ENCODE assay signal across 15 cellular contexts in genomic region chr1:5950994-5951749, GRCh38. TPM values are rescaled to one million over a fixed set of nuclear protein-coding genes. Genes with fewer than 3 reads are reported as not detected.
DNase-seq lines count a peak whose midpoint lies in the region; ATAC-seq and TF ChIP-seq lines count a peak whose summit lies in the region.
"Had no signal": no experiment of that assay in that cellular context is flagged by ENCODE, and none has a peak within 500 bp of the region (broad histone marks: within the 10 kb centered on the region; RNA-seq: fewer than 3 reads in every experiment).

No MANE protein-coding gene starts in this region.

- no peaks in the 10 kb centered on the region for H3K27me3 ChIP-seq in BLaER1
- no peaks in the 10 kb centered on the region for H3K27me3 ChIP-seq in Peyer's patch
- H3K27me3 ChIP-seq in WERI-Rb-1 (ENCODE audit: insufficient read depth, low read depth, severe bottlenecking), result no peaks in the 10 kb centered on the region
- no peaks in the 10 kb centered on the region for H3K27me3 ChIP-seq in body of pancreas

- no peak overlapping the region for H3K4me3 Mint-ChIP-seq in osteocyte (ENCODE audit: unreplicated experiment)
- H3K4me3 Mint-ChIP-seq: CD4-positive, alpha-beta memory T cell had no signal

- H3K27ac ChIP-seq in BLaER1, result no peak overlapping the region
- H3K27ac ChIP-seq in Peyer's patch, result no peak overlapping the region
- H3K27ac ChIP-seq in WERI-Rb-1, result no peak overlapping the region
- no peak overlapping the region for H3K27ac ChIP-seq in body of pancreas

- peaks cover 2% of the 10 kb centered on the region for H3K4me1 Mint-ChIP-seq in osteocyte (ENCODE audit: unreplicated experiment)

- TF ChIP-seq POLR2A in Peyer's patch (IDR thresholded peaks at IDR 0.05) (no peak), body of pancreas (IDR thresholded peaks at IDR 0.05) (no peak)

- H3K4me1 ChIP-seq in BLaER1 (peaks cover 18% of the 10 kb centered on the region), Peyer's patch (no peaks in the 10 kb centered on the region), body of pancreas (no peaks in the 10 kb centered on the region)

- H3K36me3 ChIP-seq in BLaER1 (peaks cover 79% of the 10 kb centered on the region), Peyer's patch (peaks cover 0 to 3% (median 0%) of the 10 kb centered on the region in 3 donors), WERI-Rb-1 (peaks cover 46% of the 10 kb centered on the region), body of pancreas (replicated peaks in 1 of 2; ENCODE audit: insufficient read depth in 1 of 2, low read depth in 2 of 2) (peaks cover 0 to 4% of the 10 kb centered on the region in 2 donors)

- no peaks in the 10 kb centered on the region for H3K27me3 Mint-ChIP-seq in osteocyte (ENCODE audit: unreplicated experiment)
- H3K27me3 Mint-ChIP-seq: CD4-positive, alpha-beta memory T cell had no signal

- TF ChIP-seq CTCF in Peyer's patch (IDR thresholded peaks at IDR 0.05) (no peak), osteocyte (IDR thresholded peaks at IDR 0.05) (no peak), WERI-Rb-1 (IDR thresholded peaks at IDR 0.05; ENCODE audit: low read depth, low read length) (no peak), body of pancreas (IDR thresholded peaks at IDR 0.05) (no peak)

- H3K9me3 ChIP-seq in BLaER1, result no peaks in the 10 kb centered on the region
- no peaks in the 10 kb centered on the region for H3K9me3 ChIP-seq in Peyer's patch
- H3K9me3 ChIP-seq in WERI-Rb-1 (ENCODE audit: severe bottlenecking), result no peaks in the 10 kb centered on the region
- H3K9me3 ChIP-seq in body of pancreas, result no peaks in the 10 kb centered on the region

- intact Hi-C loops in body of pancreas (cut with DNase I), result no loop called here

- H3K4me3 ChIP-seq in BLaER1 (no peak overlapping the region), Peyer's patch (no peak overlapping the region), WERI-Rb-1 (ENCODE audit: low read depth, low read length) (no peak overlapping the region), body of pancreas (no peak overlapping the region)

- 95 to 97% methylated on average over 24 of the region's 24 CpGs for WGBS in body of pancreas, 2 donors

- peak overlapping the region; percentile 10; the same call in 1 of the 2 replicates for H3K4me2 ChIP-seq in BLaER1

- peaks cover 29% of the 10 kb centered on the region for H3K36me3 Mint-ChIP-seq in osteocyte (ENCODE audit: unreplicated experiment)

- ATAC-seq in HG03439 (IDR thresholded peaks at IDR 0.05; ENCODE audit: unreplicated experiment) (no peak), body of pancreas (no peak)

- DNase-seq in Peyer's patch (peak in 2 of 3 donors; percentile 14 to 21), islet precursor cell (peak; percentile 45), osteocyte (ENCODE audit: extremely low spot score, unreplicated experiment) (peak; percentile 77), WERI-Rb-1 (no peak), SIG-M5 (lab: John Stamatoyannopoulos, UW) (no peak), body of pancreas (no peak)
- DNase-seq: AML-193; CD4-positive, alpha-beta memory T cell; HCEC 1CT; IMR-90; NCI-H1417 treated with DMSO at 0.1 percent for 48 hours; NCI-H2029 treated with DMSO at 0.1 percent for 48 hours; NCI-H524 had no signal

- H3K9ac ChIP-seq in BLaER1, result no peak overlapping the region

- H3K9me3 Mint-ChIP-seq in osteocyte (ENCODE audit: unreplicated experiment), result no peaks in the 10 kb centered on the region
- H3K9me3 Mint-ChIP-seq: CD4-positive, alpha-beta memory T cell had no signal

- no peak overlapping the region for H3K27ac Mint-ChIP-seq in osteocyte (ENCODE audit: unreplicated experiment)

- H4K20me1 ChIP-seq in BLaER1, result no peaks in the 10 kb centered on the region

RNA-seq across cellular contexts. Expression of gene NPHP4, which starts 41.1 kb away (rescaled TPM):
- total RNA-seq in Peyer's patch, result 10 to 100 TPM in 3 of 4 donors, 1 to 10 TPM in 1; 9.2 to 35.5 (median 18.3) TPM
- 11.1 and 12.8 TPM in 2 replicates for total RNA-seq in osteocyte
- 10 to 100 TPM; 10.4 to 48.5 TPM for total RNA-seq in body of pancreas

Comparison
In these comparisons a context has a peak if more than half of its experiments do, and no peak if none do; other contexts are left out.
1. DNase-seq: peak in Peyer's patch (2 of 3), islet precursor cell (single experiment) and osteocyte (single experiment); none in WERI-Rb-1 (single experiment), SIG-M5 (single experiment) and body of pancreas (0 of 4).